10 cellular contexts compared by ENCODE assay signal in the genomic region with DNA sequence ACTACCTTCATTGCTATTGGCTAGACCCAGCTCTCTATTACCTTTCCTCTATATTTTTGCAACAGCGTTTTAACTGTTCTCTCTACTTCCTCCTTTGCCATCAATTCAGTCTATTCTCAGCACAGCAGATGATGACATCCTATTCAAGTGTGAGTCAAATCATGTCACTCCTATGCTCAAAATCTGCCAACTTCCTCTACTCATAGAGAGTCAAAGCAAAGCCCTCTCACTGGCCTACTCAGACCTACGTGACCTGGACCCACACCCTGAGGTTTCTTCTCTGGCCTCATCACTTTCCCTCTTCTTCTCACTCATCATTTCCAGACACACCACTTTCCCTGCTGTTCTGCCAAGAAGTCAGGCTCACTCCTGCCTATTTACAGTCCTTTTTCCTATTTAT.
DNase-seq lines count a peak whose midpoint lies in the region; ATAC-seq lines count a peak whose summit lies in the region.
"Had no signal": no experiment of that assay in that cellular context is flagged by ENCODE, and none has a peak within 500 bp of the region (broad histone marks: within the 10 kb centered on the region; RNA-seq: fewer than 3 reads in every experiment).

No MANE protein-coding gene starts in this region.

- peak overlapping the region; percentile 41 for H3K27ac ChIP-seq in ACC112 (ENCODE audit: low read depth, low read length)
- H3K27ac ChIP-seq in Karpas-422 (ENCODE audit: low read length) = no peak overlapping the region
- peak overlapping the region; percentile 31 for H3K27ac ChIP-seq in epithelial cell of prostate

- ATAC-seq in GM18858 (IDR thresholded peaks at IDR 0.05; ENCODE audit: unreplicated experiment) (peak; percentile 65), HG03521 (IDR thresholded peaks at IDR 0.05; ENCODE audit: unreplicated experiment) (no peak)

- H3K79me2 ChIP-seq in ACC112 (ENCODE audit: control insufficient read depth, insufficient read depth, low read length, unreplicated experiment) (no peaks in the 10 kb centered on the region), Karpas-422 (ENCODE audit: low read length) (no peaks in the 10 kb centered on the region)

- H3K4me3 ChIP-seq in ACC112 (ENCODE audit: low read depth, low read length) (no peak overlapping the region), Karpas-422 (ENCODE audit: low read length) (no peak overlapping the region)

- no peaks in the 10 kb centered on the region for H3K27me3 ChIP-seq in ACC112 (ENCODE audit: insufficient read depth, low read length)
- H3K27me3 ChIP-seq in Karpas-422 (ENCODE audit: low read length) = no peaks in the 10 kb centered on the region; the same call in 1 of the 2 replicates

- no peak overlapping the region for H3K9ac ChIP-seq in Karpas-422 (ENCODE audit: low read length)

- no peaks in the 10 kb centered on the region for H3K9me3 ChIP-seq in Karpas-422 (ENCODE audit: low read length)

- no peak overlapping the region for H3K4me2 ChIP-seq in Karpas-422 (ENCODE audit: low read depth, low read length, poor library complexity, severe bottlenecking)

- DNase-seq in Karpas-422 = peak; percentile 67
- DNase-seq in epithelial cell of prostate (ENCODE audit: low read depth, low spot score) = peak; percentile 73
- DNase-seq in H4 (ENCODE audit: low spot score) = no peak
- no peak for DNase-seq in NCI-H1048 (lab: John Stamatoyannopoulos, UW)
- DNase-seq in NCI-H526 treated with DMSO at 0.1 percent for 48 hours (lab: John Stamatoyannopoulos, UW) = no peak
- DNase-seq: activated T-cell treated with anti-CD3 and anti-CD28 coated beads, Interleukin-2, amount 50 U/mL, for 4 hours; SHP77 treated with DMSO at 0.1 percent for 48 hours had no signal

- H3K9me2 ChIP-seq in Karpas-422 (replicated peaks; ENCODE audit: insufficient read depth, low read length) = no peaks in the 10 kb centered on the region

- H4K20me1 ChIP-seq in Karpas-422 (ENCODE audit: insufficient read depth, low read depth, low read length) = no peaks in the 10 kb centered on the region

- H3K4me1 ChIP-seq in ACC112 (ENCODE audit: control insufficient read depth, insufficient read depth, low read length, unreplicated experiment) (peaks cover 14% of the 10 kb centered on the region), Karpas-422 (ENCODE audit: low read length) (no peaks in the 10 kb centered on the region)

- H2AFZ ChIP-seq in ACC112 (ENCODE audit: low read length, unreplicated experiment) (no peak overlapping the region), Karpas-422 (ENCODE audit: low read length) (no peak overlapping the region)

- H3K36me3 ChIP-seq in ACC112 (ENCODE audit: insufficient read depth, low read length) = no peaks in the 10 kb centered on the region
- H3K36me3 ChIP-seq in Karpas-422 (ENCODE audit: insufficient read depth, low read length) = no peaks in the 10 kb centered on the region

Comparison
In these comparisons a context has a peak if more than half of its experiments do, and no peak if none do; other contexts are left out.
1. DNase-seq: peak in Karpas-422 (single experiment) and epithelial cell of prostate (single experiment); none in H4 (single experiment), NCI-H1048 (single experiment) and NCI-H526 treated with DMSO at 0.1 percent for 48 hours (single experiment).